8 cellular contexts compared by ENCODE assay signal in genomic region chr19:49929611-49930482, GRCh38.
DNase-seq lines count a peak whose midpoint lies in the region; ATAC-seq and TF ChIP-seq lines count a peak whose summit lies in the region.

No MANE protein-coding gene starts in this region.

- no peak for TF ChIP-seq CTCF in choroid plexus epithelial cell (conservative IDR thresholded peaks at IDR 0.05; ENCODE audit: low read depth, low read length)

- DNase-seq in AML-193 (lab: John Stamatoyannopoulos, UW) (peak; percentile 80 to 86), NCI-H510A (lab: John Stamatoyannopoulos, UW) (peak; percentile 75), choroid plexus epithelial cell (ENCODE audit: low read depth) (peak; percentile 99)
- peak; percentile 86 to 88 for DNase-seq in activated CD4-positive, alpha-beta T cell treated with anti-CD3 and anti-CD28 coated beads for 24 hours (ENCODE audit: low read depth in 2 of 2)
- DNase-seq in stimulated activated CD4-positive, alpha-beta T cell treated with anti-CD3 and anti-CD28 coated beads, Interleukin-1b, Interleukin-23, amount 100 ng/mL, for 24 hours (ENCODE audit: low read depth in 4 of 4, low spot score in 1 of 4), result peak; percentile 86 to 90 (median 88)

- TF ChIP-seq POLR2A in GM19193 (IDR thresholded peaks at IDR 0.05; ENCODE audit: extremely low read depth, insufficient read depth, insufficient read length), result peak; percentile 98

- H3K27ac ChIP-seq in layer of hippocampus (ENCODE audit: low read depth, low read length), result peak overlapping the region; percentile 99

- peak overlapping the region; percentile 98 for H3K4me3 ChIP-seq in choroid plexus epithelial cell (ENCODE audit: low read depth, low read length)

- ATAC-seq in HG03432 (IDR thresholded peaks at IDR 0.05; ENCODE audit: unreplicated experiment), result peak; percentile 65

- H3K27me3 ChIP-seq in layer of hippocampus (ENCODE audit: control insufficient read depth, insufficient read depth, low read length), result no peaks in the 10 kb centered on the region

Comparison
In these comparisons a context has a peak if more than half of its experiments do, and no peak if none do; other contexts are left out.
1. Peak in every context shown above with its lines: DNase-seq, ATAC-seq, H3K4me3 ChIP-seq and H3K27ac ChIP-seq.